Comparison of ENCODE assay signal across 1 cellular context in genomic region chr6:34888874-34889555, GRCh38.
TF ChIP-seq lines count a peak whose summit lies in the region.

TSS of gene ANKS1A (plus strand) at chr6:34889255. CDS start at chr6:34889403, 148 bp downstream.

TF ChIP-seq in K562, 482 proteins besides CTCF, POLR2A, EP300 and RAD21 (continued from another document):
- TF ChIP-seq ZNF512 (tag; IDR thresholded peaks at IDR 0.05): no peak
- TF ChIP-seq HNRNPUL1 (IDR thresholded peaks at IDR 0.05; ENCODE audit: low read length): no peak
- TF ChIP-seq GTF2A2 (tag; IDR thresholded peaks at IDR 0.05): no peak
- TF ChIP-seq HMG20B (CRISPR knock-in tag; IDR thresholded peaks at IDR 0.05): no peak
- no peak for TF ChIP-seq ZNF778 (CRISPR knock-in tag; IDR thresholded peaks at IDR 0.05)
- 0 out of 4 replicates have a peak, but pooled peaks of 1 of the 2 experiments have one; percentile 33 for TF ChIP-seq MLLT1 (IDR thresholded peaks at IDR 0.05)
- TF ChIP-seq BDP1 (IDR thresholded peaks at IDR 0.05; ENCODE audit: insufficient read depth, insufficient read length): no peak
- TF ChIP-seq ZBTB11 (CRISPR knock-in tag; IDR thresholded peaks at IDR 0.05): peak in 1 of 3 experiments; percentile 32; a peak in 2 of 6 replicates
- TF ChIP-seq SAFB2 (IDR thresholded peaks at IDR 0.05; ENCODE audit: borderline replicate concordance, low read depth, low read length, severe bottlenecking): no peak
- TF ChIP-seq TCF7 (IDR thresholded peaks at IDR 0.05; ENCODE audit: borderline replicate concordance): no peak
- no peak; a peak in 2 of 4 replicates for TF ChIP-seq FOXK2 (conservative IDR thresholded peaks at IDR 0.05 in 1 of 2, IDR thresholded peaks at IDR 0.05 in 1 of 2; ENCODE audit: low read depth in 2 of 2)
- TF ChIP-seq FOXA3 (CRISPR knock-in tag; conservative IDR thresholded peaks at IDR 0.05 in 1 of 2, IDR thresholded peaks at IDR 0.05 in 1 of 2): peak; percentile 2 to 69; a peak in 2 of 4 replicates
- peak in 1 of 2 experiments; percentile 59; a peak in 1 of 4 replicates for TF ChIP-seq KDM4B (IDR thresholded peaks at IDR 0.05; ENCODE audit: borderline replicate concordance in 2 of 2, low read depth in 1 of 2)
- TF ChIP-seq HDAC3 (IDR thresholded peaks at IDR 0.05; ENCODE audit: borderline replicate concordance, partially characterized antibody): no peak
- TF ChIP-seq NCOA6 (IDR thresholded peaks at IDR 0.05): no peak
- no peak for TF ChIP-seq NUFIP1 (IDR thresholded peaks at IDR 0.05; ENCODE audit: partially characterized antibody)
- peak; percentile 92 for TF ChIP-seq ELF1 (tag; IDR thresholded peaks at IDR 0.05)
- TF ChIP-seq CREBBP (IDR thresholded peaks at IDR 0.05; ENCODE audit: low read depth, low read length): no peak
- TF ChIP-seq NFIX (CRISPR knock-in tag; IDR thresholded peaks at IDR 0.05; ENCODE audit: low read depth): no peak
- no peak for TF ChIP-seq TFE3 (CRISPR knock-in tag; IDR thresholded peaks at IDR 0.05)
- no peak for TF ChIP-seq ZSCAN32 (CRISPR knock-in tag; IDR thresholded peaks at IDR 0.05)
- peak in 1 of 2 experiments; percentile 28; a peak in 1 of 4 replicates for TF ChIP-seq RCOR1 (IDR thresholded peaks at IDR 0.05; ENCODE audit: borderline replicate concordance in 1 of 2, low read depth in 2 of 2, low read length in 2 of 2)
- no peak for TF ChIP-seq UBTF (IDR thresholded peaks at IDR 0.05; ENCODE audit: borderline replicate concordance in 1 of 2, low read depth in 2 of 2, low read length in 2 of 2)
- no peak for TF ChIP-seq ZNF140 (CRISPR knock-in tag; IDR thresholded peaks at IDR 0.05)
- 0 out of 2 replicates have a peak, but pooled peaks have one; percentile 39 for TF ChIP-seq POLR2AphosphoS2 (IDR thresholded peaks at IDR 0.05; ENCODE audit: low read length)
- TF ChIP-seq DIDO1 (tag; IDR thresholded peaks at IDR 0.05; ENCODE audit: low read depth): peak; percentile 56; the same call in 1 of the 2 replicates
- no peak for TF ChIP-seq THRB (CRISPR knock-in tag; conservative IDR thresholded peaks at IDR 0.05)
- TF ChIP-seq SMAD3 (CRISPR knock-in tag; conservative IDR thresholded peaks at IDR 0.05): no peak
- no peak for TF ChIP-seq ZC3H11A (IDR thresholded peaks at IDR 0.05; ENCODE audit: low read depth, low read length)
- TF ChIP-seq RB1 (IDR thresholded peaks at IDR 0.05; ENCODE audit: low read depth): peak; percentile 57; the same call in 1 of the 2 replicates
- TF ChIP-seq PHTF2 (CRISPR knock-in tag; IDR thresholded peaks at IDR 0.05): no peak
- TF ChIP-seq CTCFL (IDR thresholded peaks at IDR 0.05; ENCODE audit: borderline replicate concordance, insufficient read depth, low read depth, low read length, poor library complexity, severe bottlenecking): no peak
- peak; percentile 77 for TF ChIP-seq GATAD2A (IDR thresholded peaks at IDR 0.05)
- TF ChIP-seq ZNF347 (CRISPR knock-in tag; IDR thresholded peaks at IDR 0.05; ENCODE audit: low read depth): no peak
